In the genomic region with DNA sequence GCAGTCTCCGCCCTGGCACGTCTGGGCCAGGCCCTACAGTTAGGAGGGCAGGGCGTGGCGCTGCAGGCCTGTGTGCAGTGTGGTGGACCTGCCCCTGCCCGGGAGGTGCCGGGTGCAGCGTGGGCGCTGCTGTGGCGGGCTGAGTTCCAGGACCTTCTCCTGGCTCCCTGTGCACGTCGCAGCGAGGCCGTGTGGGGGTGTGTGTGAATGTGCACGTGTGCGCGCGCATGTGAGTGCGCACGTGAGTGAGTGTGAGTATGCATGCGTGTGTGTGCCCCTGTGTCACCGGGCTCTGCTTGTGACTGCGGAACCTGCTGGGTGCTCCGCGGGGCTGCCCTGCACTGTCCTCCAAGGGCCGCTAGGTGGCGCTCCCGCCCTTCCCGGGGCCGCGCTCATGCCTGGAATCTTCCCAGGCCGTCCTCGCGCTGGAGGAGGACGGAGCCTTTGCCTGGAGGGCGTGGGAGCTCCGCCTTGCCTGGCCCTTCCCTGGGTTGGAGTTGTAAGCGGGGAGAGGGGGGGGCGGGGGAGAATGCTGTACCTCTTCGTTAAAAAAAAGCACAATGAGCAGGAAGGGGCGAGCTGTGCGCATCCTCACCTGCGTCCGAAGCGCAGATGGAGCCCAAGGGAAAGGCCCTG, we compare ENCODE assay signal across 1 cellular context.
TF ChIP-seq lines count a peak whose summit lies in the region.

No MANE protein-coding gene starts in this region.

TF ChIP-seq in HepG2, 621 proteins besides CTCF, POLR2A, EP300 and RAD21 (continued from another document and continues in another):
- TF ChIP-seq, protein P1, sequence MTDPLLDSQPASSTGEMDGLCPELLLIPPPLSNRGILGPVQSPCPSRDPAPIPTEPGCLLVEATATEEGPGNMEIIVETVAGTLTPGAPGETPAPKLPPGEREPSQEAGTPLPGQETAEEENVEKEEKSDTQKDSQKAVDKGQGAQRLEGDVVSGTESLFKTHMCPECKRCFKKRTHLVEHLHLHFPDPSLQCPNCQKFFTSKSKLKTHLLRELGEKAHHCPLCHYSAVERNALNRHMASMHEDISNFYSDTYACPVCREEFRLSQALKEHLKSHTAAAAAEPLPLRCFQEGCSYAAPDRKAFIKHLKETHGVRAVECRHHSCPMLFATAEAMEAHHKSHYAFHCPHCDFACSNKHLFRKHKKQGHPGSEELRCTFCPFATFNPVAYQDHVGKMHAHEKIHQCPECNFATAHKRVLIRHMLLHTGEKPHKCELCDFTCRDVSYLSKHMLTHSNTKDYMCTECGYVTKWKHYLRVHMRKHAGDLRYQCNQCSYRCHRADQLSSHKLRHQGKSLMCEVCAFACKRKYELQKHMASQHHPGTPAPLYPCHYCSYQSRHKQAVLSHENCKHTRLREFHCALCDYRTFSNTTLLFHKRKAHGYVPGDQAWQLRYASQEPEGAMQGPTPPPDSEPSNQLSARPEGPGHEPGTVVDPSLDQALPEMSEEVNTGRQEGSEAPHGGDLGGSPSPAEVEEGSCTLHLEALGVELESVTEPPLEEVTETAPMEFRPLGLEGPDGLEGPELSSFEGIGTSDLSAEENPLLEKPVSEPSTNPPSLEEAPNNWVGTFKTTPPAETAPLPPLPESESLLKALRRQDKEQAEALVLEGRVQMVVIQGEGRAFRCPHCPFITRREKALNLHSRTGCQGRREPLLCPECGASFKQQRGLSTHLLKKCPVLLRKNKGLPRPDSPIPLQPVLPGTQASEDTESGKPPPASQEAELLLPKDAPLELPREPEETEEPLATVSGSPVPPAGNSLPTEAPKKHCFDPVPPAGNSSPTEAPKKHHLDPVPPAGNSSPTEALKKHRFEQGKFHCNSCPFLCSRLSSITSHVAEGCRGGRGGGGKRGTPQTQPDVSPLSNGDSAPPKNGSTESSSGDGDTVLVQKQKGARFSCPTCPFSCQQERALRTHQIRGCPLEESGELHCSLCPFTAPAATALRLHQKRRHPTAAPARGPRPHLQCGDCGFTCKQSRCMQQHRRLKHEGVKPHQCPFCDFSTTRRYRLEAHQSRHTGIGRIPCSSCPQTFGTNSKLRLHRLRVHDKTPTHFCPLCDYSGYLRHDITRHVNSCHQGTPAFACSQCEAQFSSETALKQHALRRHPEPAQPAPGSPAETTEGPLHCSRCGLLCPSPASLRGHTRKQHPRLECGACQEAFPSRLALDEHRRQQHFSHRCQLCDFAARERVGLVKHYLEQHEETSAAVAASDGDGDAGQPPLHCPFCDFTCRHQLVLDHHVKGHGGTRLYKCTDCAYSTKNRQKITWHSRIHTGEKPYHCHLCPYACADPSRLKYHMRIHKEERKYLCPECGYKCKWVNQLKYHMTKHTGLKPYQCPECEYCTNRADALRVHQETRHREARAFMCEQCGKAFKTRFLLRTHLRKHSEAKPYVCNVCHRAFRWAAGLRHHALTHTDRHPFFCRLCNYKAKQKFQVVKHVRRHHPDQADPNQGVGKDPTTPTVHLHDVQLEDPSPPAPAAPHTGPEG (CRISPR knock-in tag; IDR thresholded peaks at IDR 0.05): no peak
- TF ChIP-seq, protein P2, sequence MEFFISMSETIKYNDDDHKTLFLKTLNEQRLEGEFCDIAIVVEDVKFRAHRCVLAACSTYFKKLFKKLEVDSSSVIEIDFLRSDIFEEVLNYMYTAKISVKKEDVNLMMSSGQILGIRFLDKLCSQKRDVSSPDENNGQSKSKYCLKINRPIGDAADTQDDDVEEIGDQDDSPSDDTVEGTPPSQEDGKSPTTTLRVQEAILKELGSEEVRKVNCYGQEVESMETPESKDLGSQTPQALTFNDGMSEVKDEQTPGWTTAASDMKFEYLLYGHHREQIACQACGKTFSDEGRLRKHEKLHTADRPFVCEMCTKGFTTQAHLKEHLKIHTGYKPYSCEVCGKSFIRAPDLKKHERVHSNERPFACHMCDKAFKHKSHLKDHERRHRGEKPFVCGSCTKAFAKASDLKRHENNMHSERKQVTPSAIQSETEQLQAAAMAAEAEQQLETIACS (CRISPR knock-in tag; IDR thresholded peaks at IDR 0.05): 0 out of 2 replicates have a peak, but pooled peaks have one; percentile 20
- TF ChIP-seq ZNF205 (CRISPR knock-in tag; IDR thresholded peaks at IDR 0.05) (no peak), TARDBP (CRISPR knock-in tag; IDR thresholded peaks at IDR 0.05) (0 out of 2 replicates have a peak, but pooled peaks have one; percentile 25), NCOA5 (CRISPR knock-in tag; IDR thresholded peaks at IDR 0.05) (no peak), PCBP1 (IDR thresholded peaks at IDR 0.05; ENCODE audit: borderline replicate concordance, low read depth, low read length) (no peak), TEAD3 (CRISPR knock-in tag; optimal IDR thresholded peaks at IDR 0.05; ENCODE audit: borderline replicate concordance) (peak; percentile 79), ZNF292 (CRISPR knock-in tag; IDR thresholded peaks at IDR 0.05; ENCODE audit: borderline replicate concordance, low read depth) (no peak), SPEN (CRISPR knock-in tag; IDR thresholded peaks at IDR 0.05; ENCODE audit: low read depth) (0 out of 2 replicates have a peak, but pooled peaks have one; percentile 32), ONECUT2 (CRISPR knock-in tag; IDR thresholded peaks at IDR 0.05) (no peak), ZFX (CRISPR knock-in tag; IDR thresholded peaks at IDR 0.05; ENCODE audit: low read depth) (peak; percentile 35; the same call in 1 of the 2 replicates), NRL (CRISPR knock-in tag; IDR thresholded peaks at IDR 0.05; ENCODE audit: borderline replicate concordance) (no peak), ZNF564 (CRISPR knock-in tag; IDR thresholded peaks at IDR 0.05) (0 out of 2 replicates have a peak, but pooled peaks have one; percentile 33), NONO (IDR thresholded peaks at IDR 0.05) (no peak), NONO (CRISPR knock-in tag; conservative IDR thresholded peaks at IDR 0.05) (peak; percentile 51; the same call in 1 of the 2 replicates), ZNF282 (IDR thresholded peaks at IDR 0.05; ENCODE audit: partially characterized antibody) (no peak), STAG1 (CRISPR knock-in tag; IDR thresholded peaks at IDR 0.05) (peak; percentile 92), BRD4 (CRISPR knock-in tag; IDR thresholded peaks at IDR 0.05) (0 out of 2 replicates have a peak, but pooled peaks have one; percentile 33), GATAD2A (CRISPR knock-in tag; IDR thresholded peaks at IDR 0.05) (no peak), JUNB (CRISPR knock-in tag; IDR thresholded peaks at IDR 0.05; ENCODE audit: borderline replicate concordance) (no peak), GABPB1 (CRISPR knock-in tag; IDR thresholded peaks at IDR 0.05) (peak; percentile 42; the same call in 1 of the 2 replicates), ZNF674 (CRISPR knock-in tag; IDR thresholded peaks at IDR 0.05; ENCODE audit: low read depth) (no peak), ZNF260 (CRISPR knock-in tag; IDR thresholded peaks at IDR 0.05; ENCODE audit: borderline replicate concordance, low read depth) (no peak)
- TF ChIP-seq, protein P3, sequence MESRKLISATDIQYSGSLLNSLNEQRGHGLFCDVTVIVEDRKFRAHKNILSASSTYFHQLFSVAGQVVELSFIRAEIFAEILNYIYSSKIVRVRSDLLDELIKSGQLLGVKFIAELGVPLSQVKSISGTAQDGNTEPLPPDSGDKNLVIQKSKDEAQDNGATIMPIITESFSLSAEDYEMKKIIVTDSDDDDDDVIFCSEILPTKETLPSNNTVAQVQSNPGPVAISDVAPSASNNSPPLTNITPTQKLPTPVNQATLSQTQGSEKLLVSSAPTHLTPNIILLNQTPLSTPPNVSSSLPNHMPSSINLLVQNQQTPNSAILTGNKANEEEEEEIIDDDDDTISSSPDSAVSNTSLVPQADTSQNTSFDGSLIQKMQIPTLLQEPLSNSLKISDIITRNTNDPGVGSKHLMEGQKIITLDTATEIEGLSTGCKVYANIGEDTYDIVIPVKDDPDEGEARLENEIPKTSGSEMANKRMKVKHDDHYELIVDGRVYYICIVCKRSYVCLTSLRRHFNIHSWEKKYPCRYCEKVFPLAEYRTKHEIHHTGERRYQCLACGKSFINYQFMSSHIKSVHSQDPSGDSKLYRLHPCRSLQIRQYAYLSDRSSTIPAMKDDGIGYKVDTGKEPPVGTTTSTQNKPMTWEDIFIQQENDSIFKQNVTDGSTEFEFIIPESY (CRISPR knock-in tag; IDR thresholded peaks at IDR 0.05): 0 out of 2 replicates have a peak, but pooled peaks have one; percentile 55
- TF ChIP-seq, protein P4, sequence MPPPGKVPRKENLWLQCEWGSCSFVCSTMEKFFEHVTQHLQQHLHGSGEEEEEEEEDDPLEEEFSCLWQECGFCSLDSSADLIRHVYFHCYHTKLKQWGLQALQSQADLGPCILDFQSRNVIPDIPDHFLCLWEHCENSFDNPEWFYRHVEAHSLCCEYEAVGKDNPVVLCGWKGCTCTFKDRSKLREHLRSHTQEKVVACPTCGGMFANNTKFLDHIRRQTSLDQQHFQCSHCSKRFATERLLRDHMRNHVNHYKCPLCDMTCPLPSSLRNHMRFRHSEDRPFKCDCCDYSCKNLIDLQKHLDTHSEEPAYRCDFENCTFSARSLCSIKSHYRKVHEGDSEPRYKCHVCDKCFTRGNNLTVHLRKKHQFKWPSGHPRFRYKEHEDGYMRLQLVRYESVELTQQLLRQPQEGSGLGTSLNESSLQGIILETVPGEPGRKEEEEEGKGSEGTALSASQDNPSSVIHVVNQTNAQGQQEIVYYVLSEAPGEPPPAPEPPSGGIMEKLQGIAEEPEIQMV (CRISPR knock-in tag; IDR thresholded peaks at IDR 0.05; ENCODE audit: low read depth): peak; percentile 36; the same call in 1 of the 2 replicates
- TF ChIP-seq, protein P5, sequence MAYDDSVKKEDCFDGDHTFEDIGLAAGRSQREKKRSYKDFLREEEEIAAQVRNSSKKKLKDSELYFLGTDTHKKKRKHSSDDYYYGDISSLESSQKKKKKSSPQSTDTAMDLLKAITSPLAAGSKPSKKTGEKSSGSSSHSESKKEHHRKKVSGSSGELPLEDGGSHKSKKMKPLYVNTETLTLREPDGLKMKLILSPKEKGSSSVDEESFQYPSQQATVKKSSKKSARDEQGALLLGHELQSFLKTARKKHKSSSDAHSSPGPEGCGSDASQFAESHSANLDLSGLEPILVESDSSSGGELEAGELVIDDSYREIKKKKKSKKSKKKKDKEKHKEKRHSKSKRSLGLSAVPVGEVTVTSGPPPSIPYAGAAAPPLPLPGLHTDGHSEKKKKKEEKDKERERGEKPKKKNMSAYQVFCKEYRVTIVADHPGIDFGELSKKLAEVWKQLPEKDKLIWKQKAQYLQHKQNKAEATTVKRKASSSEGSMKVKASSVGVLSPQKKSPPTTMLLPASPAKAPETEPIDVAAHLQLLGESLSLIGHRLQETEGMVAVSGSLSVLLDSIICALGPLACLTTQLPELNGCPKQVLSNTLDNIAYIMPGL (CRISPR knock-in tag; IDR thresholded peaks at IDR 0.05; ENCODE audit: borderline replicate concordance in 1 of 2, low read depth in 1 of 2): peak; percentile 31 to 44; a peak in 1 of 4 replicates
- TF ChIP-seq, protein P6, sequence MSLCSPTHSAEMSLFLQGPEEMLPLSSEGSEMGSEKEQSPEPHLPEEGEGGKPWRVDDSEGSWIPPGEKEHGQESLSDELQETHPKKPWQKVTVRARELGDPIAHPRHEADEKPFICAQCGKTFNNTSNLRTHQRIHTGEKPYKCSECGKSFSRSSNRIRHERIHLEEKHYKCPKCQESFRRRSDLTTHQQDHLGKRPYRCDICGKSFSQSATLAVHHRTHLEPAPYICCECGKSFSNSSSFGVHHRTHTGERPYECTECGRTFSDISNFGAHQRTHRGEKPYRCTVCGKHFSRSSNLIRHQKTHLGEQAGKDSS (CRISPR knock-in tag; IDR thresholded peaks at IDR 0.05; ENCODE audit: borderline replicate concordance, low read depth): 0 out of 2 replicates have a peak, but pooled peaks have one; percentile 32
- TF ChIP-seq, protein P7, sequence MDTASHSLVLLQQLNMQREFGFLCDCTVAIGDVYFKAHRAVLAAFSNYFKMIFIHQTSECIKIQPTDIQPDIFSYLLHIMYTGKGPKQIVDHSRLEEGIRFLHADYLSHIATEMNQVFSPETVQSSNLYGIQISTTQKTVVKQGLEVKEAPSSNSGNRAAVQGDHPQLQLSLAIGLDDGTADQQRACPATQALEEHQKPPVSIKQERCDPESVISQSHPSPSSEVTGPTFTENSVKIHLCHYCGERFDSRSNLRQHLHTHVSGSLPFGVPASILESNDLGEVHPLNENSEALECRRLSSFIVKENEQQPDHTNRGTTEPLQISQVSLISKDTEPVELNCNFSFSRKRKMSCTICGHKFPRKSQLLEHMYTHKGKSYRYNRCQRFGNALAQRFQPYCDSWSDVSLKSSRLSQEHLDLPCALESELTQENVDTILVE (CRISPR knock-in tag; IDR thresholded peaks at IDR 0.05): no peak
- TF ChIP-seq, protein P8, sequence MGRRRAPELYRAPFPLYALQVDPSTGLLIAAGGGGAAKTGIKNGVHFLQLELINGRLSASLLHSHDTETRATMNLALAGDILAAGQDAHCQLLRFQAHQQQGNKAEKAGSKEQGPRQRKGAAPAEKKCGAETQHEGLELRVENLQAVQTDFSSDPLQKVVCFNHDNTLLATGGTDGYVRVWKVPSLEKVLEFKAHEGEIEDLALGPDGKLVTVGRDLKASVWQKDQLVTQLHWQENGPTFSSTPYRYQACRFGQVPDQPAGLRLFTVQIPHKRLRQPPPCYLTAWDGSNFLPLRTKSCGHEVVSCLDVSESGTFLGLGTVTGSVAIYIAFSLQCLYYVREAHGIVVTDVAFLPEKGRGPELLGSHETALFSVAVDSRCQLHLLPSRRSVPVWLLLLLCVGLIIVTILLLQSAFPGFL (CRISPR knock-in tag; IDR thresholded peaks at IDR 0.05): no peak
